In genomic region chrX:28787206-28787605, GRCh38 we compare ENCODE assay signal across 14 cellular contexts.
DNase-seq lines count a peak whose midpoint lies in the region; ATAC-seq and TF ChIP-seq lines count a peak whose summit lies in the region.
"Had no signal": no experiment of that assay in that cellular context is flagged by ENCODE, and none has a peak within 500 bp of the region (broad histone marks: within the 10 kb centered on the region; RNA-seq: fewer than 3 reads in every experiment).

No MANE protein-coding gene starts in this region.

- H3K23ac ChIP-seq in IMR-90 (ENCODE audit: low read depth, low read length), result no peak overlapping the region

- no peak for TF ChIP-seq CTCF in IMR-90 (conservative IDR thresholded peaks at IDR 0.05; ENCODE audit: low read depth, low read length)
- no peak for TF ChIP-seq CTCF in mammary epithelial cell (conservative IDR thresholded peaks at IDR 0.05 in 1 of 2, IDR thresholded peaks at IDR 0.05 in 1 of 2; ENCODE audit: extremely low read depth in 1 of 2, insufficient read depth in 1 of 2, low read depth in 1 of 2, low read length in 2 of 2)
- no peak for TF ChIP-seq CTCF in hepatocyte (IDR thresholded peaks at IDR 0.05; ENCODE audit: poor library complexity)

- no peak overlapping the region for H2BK15ac ChIP-seq in IMR-90 (ENCODE audit: low read depth, low read length)

- H3K27me3 ChIP-seq in IMR-90 (ENCODE audit: control insufficient read depth, insufficient read depth, low read length), result no peaks in the 10 kb centered on the region; the same call in 1 of the 2 replicates
- peaks cover 6% of the 10 kb centered on the region for H3K27me3 ChIP-seq in mammary epithelial cell (ENCODE audit: insufficient read depth, low read length)
- H3K27me3 ChIP-seq in hepatocyte, result no peaks in the 10 kb centered on the region
- H3K27me3 ChIP-seq: heart left ventricle, transverse colon had no signal

- no peak for TF ChIP-seq RAD21 in IMR-90 (IDR thresholded peaks at IDR 0.05; ENCODE audit: low read length)

- H3K9me3 Mint-ChIP-seq in activated T-cell treated with anti-CD3 and anti-CD28 coated beads, Interleukin-2, amount 50 U/mL, for 72 hours, result peaks cover 6 to 7% of the 10 kb centered on the region in 2 donors

- no peak overlapping the region for H2BK20ac ChIP-seq in IMR-90 (ENCODE audit: low read depth, low read length)

- H3K4me3 ChIP-seq in IMR-90 (ENCODE audit: insufficient read depth, low read depth, low read length), result no peak overlapping the region
- H3K4me3 ChIP-seq in mammary epithelial cell (replicated peaks in 1 of 3; ENCODE audit: insufficient read depth in 1 of 3, low read depth in 2 of 3, low read length in 3 of 3), result no peak overlapping the region
- no peak overlapping the region for H3K4me3 ChIP-seq in hepatocyte
- H3K4me3 ChIP-seq: heart left ventricle, left ventricle myocardium inferior, transverse colon had no signal

- no peak overlapping the region for H3K18ac ChIP-seq in IMR-90 (ENCODE audit: low read depth, low read length)

- BruUV-seq in IMR-90 (replicated peaks; lab: Mats Ljungman, UMichigan) (no TSS peak), mammary epithelial cell (replicated peaks; lab: Mats Ljungman, UMichigan) (no TSS peak)

- H3K4ac ChIP-seq in IMR-90 (ENCODE audit: low read depth, low read length), result no peak overlapping the region

- CTCF ChIA-PET in IMR-90 (lab: Yijun Ruan, JAX) (interaction anchor here (0.5 kb wide), 1 partner anchor 211 kb away, joined by 3 read pairs; no protein-coding TSS in a partner anchor), mammary epithelial cell (lab: Charles Lee; ENCODE audit: low non-redundant PET) (no interaction called here)

- no peaks in the 10 kb centered on the region for H3K36me3 Mint-ChIP-seq in activated T-cell treated with anti-CD3 and anti-CD28 coated beads, Interleukin-2, amount 50 U/mL, for 72 hours (ENCODE audit: insufficient read depth in 2 of 2)
- H3K36me3 Mint-ChIP-seq: natural killer cell had no signal

- H3K9me3 ChIP-seq in IMR-90 (ENCODE audit: control insufficient read depth, insufficient read depth, low read length) (no peaks in the 10 kb centered on the region), mammary epithelial cell (replicated peaks; ENCODE audit: insufficient read depth, low read length) (no peaks in the 10 kb centered on the region), hepatocyte (ENCODE audit: low read depth) (no peaks in the 10 kb centered on the region)
- H3K9me3 ChIP-seq: heart left ventricle, left ventricle myocardium inferior, transverse colon had no signal

- H3K4me2 ChIP-seq in IMR-90 (ENCODE audit: low read depth, low read length) (no peak overlapping the region), mammary epithelial cell (ENCODE audit: insufficient read depth, low read depth, low read length) (no peak overlapping the region), hepatocyte (no peak overlapping the region)

- H3K27me3 Mint-ChIP-seq in activated T-cell treated with anti-CD3 and anti-CD28 coated beads, Interleukin-2, amount 50 U/mL, for 72 hours (ENCODE audit: low read depth), result no peaks in the 10 kb centered on the region

- H3K4me1 Mint-ChIP-seq in activated T-cell treated with anti-CD3 and anti-CD28 coated beads, Interleukin-2, amount 50 U/mL, for 72 hours (ENCODE audit: low read depth), result no peaks in the 10 kb centered on the region
- H3K4me1 Mint-ChIP-seq: natural killer cell had no signal

- H3K27ac ChIP-seq in IMR-90 (ENCODE audit: insufficient read depth, low read length) (no peak overlapping the region), mammary epithelial cell (ENCODE audit: insufficient read depth, low read depth, low read length) (no peak overlapping the region), hepatocyte (no peak overlapping the region)
- H3K27ac ChIP-seq: heart left ventricle, left ventricle myocardium inferior, transverse colon had no signal

- H3K9ac ChIP-seq in IMR-90 (ENCODE audit: low read depth, low read length) (no peak overlapping the region), mammary epithelial cell (ENCODE audit: insufficient read depth, low read length) (no peak overlapping the region)

- no peaks in the 10 kb centered on the region for H3K79me1 ChIP-seq in IMR-90 (ENCODE audit: low read depth in 1 of 2, low read length in 2 of 2)

- H2AK9ac ChIP-seq in IMR-90 (replicated peaks; ENCODE audit: low read depth, low read length, poor library complexity), result no peak overlapping the region

- H3K79me2 ChIP-seq in mammary epithelial cell (ENCODE audit: insufficient read depth, low read length) (no peaks in the 10 kb centered on the region), hepatocyte (no peaks in the 10 kb centered on the region)

- no CpG with 5 or more reads among the region's 2 CpGs for WGBS in IMR-90 (ENCODE audit: extremely low coverage in 2 of 2, insufficient read length in 1 of 2), 2 experiments
- 43% methylated on average over 2 of the region's 2 CpGs for WGBS in mammary epithelial cell (ENCODE audit: low coverage, missing lambda C conversion rate)
- 74% methylated on average over 2 of the region's 2 CpGs for WGBS in hepatocyte (ENCODE audit: low lambda C conversion rate, missing lambda C conversion rate)

- H2BK120ac ChIP-seq in IMR-90 (ENCODE audit: low read depth, low read length), result no peak overlapping the region

- ATAC-seq in IMR-90 (ENCODE audit: low read depth), result peak; percentile 51
- ATAC-seq in activated T-cell treated with anti-CD3 and anti-CD28 coated beads, Interleukin-2, amount 50 U/mL, for 72 hours (replicated peaks in 1 of 2), result no peak
- ATAC-seq: heart left ventricle, natural killer cell had no signal

- H3K27ac Mint-ChIP-seq in activated T-cell treated with anti-CD3 and anti-CD28 coated beads, Interleukin-2, amount 50 U/mL, for 72 hours, result no peak overlapping the region
- H3K27ac Mint-ChIP-seq: natural killer cell had no signal

- no peak overlapping the region for H3K56ac ChIP-seq in IMR-90 (ENCODE audit: extremely low read depth, insufficient read depth, low read length)

- POLR2A ChIA-PET in IMR-90 (lab: Charles Lee; ENCODE audit: unreplicated experiment), result no interaction called here

- no peaks in the 10 kb centered on the region for H3K9me2 ChIP-seq in hepatocyte (replicated peaks; ENCODE audit: insufficient read depth)

- H3K4me3 Mint-ChIP-seq in activated T-cell treated with anti-CD3 and anti-CD28 coated beads, Interleukin-2, amount 50 U/mL, for 72 hours, result no peak overlapping the region
- H3K4me3 Mint-ChIP-seq: natural killer cell had no signal

- dilution Hi-C loops in IMR-90 (cut with HindIII; ENCODE audit: low sequenced_read_pairs, unreplicated experiment) (no loop called here), mammary epithelial cell (cut with HindIII; ENCODE audit: low sequenced_read_pairs) (no loop called here)

- H2BK5ac ChIP-seq in IMR-90 (ENCODE audit: low read depth, low read length, poor library complexity, severe bottlenecking), result no peak overlapping the region

- peaks cover 3% of the 10 kb centered on the region; the same call in 1 of the 2 replicates for H3K4me1 ChIP-seq in IMR-90 (ENCODE audit: control insufficient read depth, insufficient read depth, low read length)
- no peaks in the 10 kb centered on the region for H3K4me1 ChIP-seq in mammary epithelial cell (ENCODE audit: insufficient read depth, low read length)
- H3K4me1 ChIP-seq in hepatocyte (ENCODE audit: insufficient read depth), result no peaks in the 10 kb centered on the region
- H3K4me1 ChIP-seq: heart left ventricle, left ventricle myocardium inferior, transverse colon had no signal

- H4K20me1 ChIP-seq in IMR-90 (ENCODE audit: insufficient read depth, low read length) (no peaks in the 10 kb centered on the region), mammary epithelial cell (ENCODE audit: insufficient read depth, low read length) (no peaks in the 10 kb centered on the region), hepatocyte (ENCODE audit: insufficient read depth, poor library complexity, severe bottlenecking) (no peaks in the 10 kb centered on the region)

- intact Hi-C loops in IMR-90 (cut with micrococcal nuclease), result no loop called here
- intact Hi-C loops in mammary epithelial cell (cut with micrococcal nuclease), result no loop called here

- DNase-seq in AG20443 (ENCODE audit: low spot score) (peak; percentile 2), IMR-90 (peak; percentile 84), mammary epithelial cell (peak; percentile 65), hepatocyte (ENCODE audit: low spot score) (peak; percentile 4), mucosa of gallbladder (ENCODE audit: low spot score) (no peak), T1000 (lab: John Stamatoyannopoulos, UW) (no peak)
- no peak for DNase-seq in activated CD4-positive, alpha-beta T cell treated with anti-CD3 and anti-CD28 coated beads, Interleukin-2, amount 50 U/mL, for 4 hours
- no peak for DNase-seq in activated T-cell treated with anti-CD3 and anti-CD28 coated beads, Interleukin-2, amount 50 U/mL, for 72 hours
- DNase-seq: activated CD4-positive, CD25-positive, alpha-beta regulatory T cell; heart left ventricle; left ventricle myocardium inferior; natural killer cell; retina; transverse colon had no signal

- in situ Hi-C loops in IMR-90 (cut with MboI; ENCODE audit: low sequenced_read_pairs), result no loop called here
- in situ Hi-C loops in mammary epithelial cell (cut with MboI; ENCODE audit: low sequenced_read_pairs in 2 of 2), result no loop called here

- no peak overlapping the region for H3K14ac ChIP-seq in IMR-90 (replicated peaks; ENCODE audit: low read depth, low read length)

- H4K5ac ChIP-seq in IMR-90 (ENCODE audit: low read depth, low read length), result no peak overlapping the region

- no peak for TF ChIP-seq POLR2A in IMR-90 (IDR thresholded peaks at IDR 0.05; ENCODE audit: low read depth, low read length)

- H2AFZ ChIP-seq in IMR-90 (replicated peaks; ENCODE audit: low read length, poor library complexity) (no peak overlapping the region), mammary epithelial cell (ENCODE audit: low read depth, low read length) (no peak overlapping the region), hepatocyte (no peak overlapping the region)

- no peak overlapping the region for H4K8ac ChIP-seq in IMR-90 (ENCODE audit: low read depth in 2 of 2, low read length in 2 of 2)

- H3K36me3 ChIP-seq in IMR-90 (ENCODE audit: control insufficient read depth, insufficient read depth, low read length) (no peaks in the 10 kb centered on the region), mammary epithelial cell (ENCODE audit: insufficient read depth, low read length) (no peaks in the 10 kb centered on the region), hepatocyte (replicated peaks; ENCODE audit: insufficient read depth, low read depth) (no peaks in the 10 kb centered on the region)
- H3K36me3 ChIP-seq: heart left ventricle, left ventricle myocardium inferior, transverse colon had no signal

- H3K9me1 ChIP-seq in IMR-90 (ENCODE audit: insufficient read depth, low read length), result no peaks in the 10 kb centered on the region

- H4K91ac ChIP-seq in IMR-90 (ENCODE audit: insufficient read depth, low read depth, low read length), result no peak overlapping the region

- H2AK5ac ChIP-seq in IMR-90 (ENCODE audit: low read depth, low read length), result no peak overlapping the region

TF ChIP-seq in IMR-90, 13 proteins besides CTCF, POLR2A, EP300 and RAD21 (continues in another document):
- peak; percentile 18; the same call in 1 of the 2 replicates for TF ChIP-seq MAFK (IDR thresholded peaks at IDR 0.05; ENCODE audit: low read depth, low read length)

Comparison
In these comparisons a context has a peak if more than half of its experiments do, and no peak if none do; other contexts are left out.
1. DNase-seq: peak in AG20443 (single experiment), IMR-90 (single experiment), mammary epithelial cell (single experiment) and hepatocyte (single experiment); none in activated CD4-positive, alpha-beta T cell treated with anti-CD3 and anti-CD28 coated beads, Interleukin-2, amount 50 U/mL, for 4 hours (0 of 2), mucosa of gallbladder (single experiment), T1000 (single experiment) and activated T-cell treated with anti-CD3 and anti-CD28 coated beads, Interleukin-2, amount 50 U/mL, for 72 hours (0 of 2).